In the genomic region with DNA sequence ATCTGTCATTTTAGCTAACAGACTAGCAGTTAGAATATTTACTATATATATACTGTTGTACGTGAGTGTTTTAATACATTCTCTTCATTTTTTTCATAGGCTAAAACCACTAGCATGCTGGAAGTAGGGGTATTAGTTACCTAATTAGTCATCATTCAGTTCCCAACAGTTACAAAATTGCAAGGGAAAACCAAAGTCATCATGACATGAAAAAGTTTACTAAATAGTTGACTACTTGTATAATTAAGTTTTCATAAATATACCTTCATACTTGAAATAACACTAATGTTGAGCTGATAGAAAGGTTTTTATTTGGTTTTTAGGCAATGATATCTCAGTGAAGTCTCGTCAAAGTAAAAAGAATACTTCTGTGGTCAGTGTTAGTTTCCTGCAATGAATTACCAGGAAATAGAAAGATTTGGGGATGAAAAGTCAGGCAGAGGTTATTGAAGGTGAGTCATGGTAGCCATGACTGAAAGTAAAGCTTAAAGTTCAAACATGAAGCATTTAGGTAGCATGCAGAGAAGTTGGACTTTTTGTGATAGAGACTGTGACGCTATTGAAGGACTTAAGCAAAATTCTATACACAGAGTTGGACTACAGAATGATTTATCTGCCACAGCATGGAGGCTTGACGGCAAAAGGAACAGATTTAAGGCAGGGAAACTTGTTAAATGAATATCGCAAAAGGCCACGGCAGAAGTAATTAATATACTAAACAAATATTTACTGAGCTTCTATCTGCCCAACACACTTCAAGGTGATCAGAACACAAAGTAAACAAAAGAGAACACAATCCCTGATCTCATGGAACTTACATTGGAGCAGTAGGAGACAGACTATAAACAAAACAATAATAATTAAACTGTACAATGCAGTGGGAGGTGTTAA, we compare ENCODE assay signal across 18 cellular contexts.
A peak's percentile ranks its signal among the peaks of the same experiment; 100 is the strongest.
DNase-seq lines count a peak whose midpoint lies in the region; ATAC-seq and TF ChIP-seq lines count a peak whose summit lies in the region.
"Had no signal": no experiment of that assay in that cellular context is flagged by ENCODE, and none has a peak within 500 bp of the region (broad histone marks: within the 10 kb centered on the region; RNA-seq: fewer than 3 reads in every experiment).

No MANE protein-coding gene starts in this region.

- H3K4me2 ChIP-seq in smooth muscle cell: peak overlapping the region; percentile 26

- TF ChIP-seq CTCF in smooth muscle cell (IDR thresholded peaks at IDR 0.05; ENCODE audit: borderline replicate concordance, insufficient read depth, poor library complexity, severe bottlenecking): no peak

- no peaks in the 10 kb centered on the region for H4K20me1 ChIP-seq in smooth muscle cell (ENCODE audit: low read depth)

- DNase-seq in HT1080 (ENCODE audit: low read depth) (peak; percentile 77), NCI-H748 (lab: John Stamatoyannopoulos, UW; ENCODE audit: unreplicated experiment) (peak; percentile 69), epithelial cell of prostate (ENCODE audit: low read depth, low spot score) (peak; percentile 22), smooth muscle cell (lab: John Stamatoyannopoulos, UW; ENCODE audit: unreplicated experiment) (no peak), DMS79 treated with DMSO at 0.1 percent for 48 hours (lab: John Stamatoyannopoulos, UW) (no peak), epidermal melanocyte (ENCODE audit: insufficient read length, low spot score) (no peak)
- DNase-seq: activated CD8-positive, alpha-beta memory T cell treated with anti-CD3 and anti-CD28 coated beads, Interleukin-2, amount 50 U/mL, for 48 hours; activated naive CD8-positive, alpha-beta T cell treated with anti-CD3 and anti-CD28 coated beads, Interleukin-2, amount 50 U/mL, for 24 hours; CD4-positive, alpha-beta T cell; Karpas-422; left cardiac atrium; NCI-H446 treated with DMSO at 0.1 percent for 48 hours; sigmoid colon; testis had no signal

- H2AFZ ChIP-seq in smooth muscle cell (ENCODE audit: low read depth): no peak overlapping the region

- no peak overlapping the region for H3K4me3 ChIP-seq in smooth muscle cell
- H3K4me3 ChIP-seq: gastroesophageal sphincter, sigmoid colon, SJSA1, testis had no signal

- no peaks in the 10 kb centered on the region for H3K4me1 ChIP-seq in smooth muscle cell (ENCODE audit: low read depth)
- H3K4me1 ChIP-seq: SJSA1, testis had no signal

- H3K36me3 ChIP-seq in smooth muscle cell (ENCODE audit: low read depth): no peaks in the 10 kb centered on the region
- H3K36me3 ChIP-seq: gastroesophageal sphincter, sigmoid colon, SJSA1 had no signal

- H3K79me2 ChIP-seq in smooth muscle cell (ENCODE audit: low read depth): no peaks in the 10 kb centered on the region

- no peaks in the 10 kb centered on the region for H3K9me3 ChIP-seq in smooth muscle cell (replicated peaks; ENCODE audit: low read depth)
- H3K9me3 ChIP-seq: gastroesophageal sphincter, SJSA1, testis had no signal

- no peaks in the 10 kb centered on the region for H3K27me3 ChIP-seq in smooth muscle cell (ENCODE audit: low read depth)
- H3K27me3 ChIP-seq: gastroesophageal sphincter, sigmoid colon, SJSA1, testis had no signal

- 71% methylated on average over 6 of the region's 6 CpGs for WGBS in smooth muscle cell (ENCODE audit: low lambda C conversion rate)

- H3K9ac ChIP-seq in smooth muscle cell (ENCODE audit: low read depth): no peak overlapping the region

- ATAC-seq in GM18511 (IDR thresholded peaks at IDR 0.05; ENCODE audit: unreplicated experiment): no peak
- ATAC-seq: activated naive CD8-positive, alpha-beta T cell treated with anti-CD3 and anti-CD28 coated beads, Interleukin-2, amount 50 U/mL, for 24 hours; gastroesophageal sphincter; left cardiac atrium; natural killer cell treated with Interleukin-12 subunit alpha and Interleukin-12 subunit beta and Interleukin-15 and Interleukin-18, amount 100 ng/mL, for 72 hours had no signal

- H3F3A ChIP-seq in smooth muscle cell (ENCODE audit: low read depth): no peaks in the 10 kb centered on the region

- peak overlapping the region; percentile 41 for H3K27ac ChIP-seq in epithelial cell of prostate
- H3K27ac ChIP-seq in smooth muscle cell (ENCODE audit: low read depth): peak overlapping the region; percentile 54
- H3K27ac ChIP-seq: gastroesophageal sphincter, sigmoid colon, SJSA1, testis had no signal

Comparison
In these comparisons a context has a peak if more than half of its experiments do, and no peak if none do; other contexts are left out.
1. DNase-seq: peak in HT1080 (single experiment), NCI-H748 (single experiment) and epithelial cell of prostate (single experiment); none in smooth muscle cell (single experiment), DMS79 treated with DMSO at 0.1 percent for 48 hours (single experiment) and epidermal melanocyte (single experiment).